ENCODE assay signal across 1 cellular context in genomic region chr11:2097356-2097997, GRCh38.
TF ChIP-seq lines count a peak whose summit lies in the region.

No MANE protein-coding gene starts in this region.

TF ChIP-seq in HepG2, 621 proteins besides CTCF, POLR2A, EP300 and RAD21 (continued from another document and continues in another):
- no peak for TF ChIP-seq PBX2 (CRISPR knock-in tag; IDR thresholded peaks at IDR 0.05)
- no peak for TF ChIP-seq MTF2 (CRISPR knock-in tag; IDR thresholded peaks at IDR 0.05; ENCODE audit: borderline replicate concordance)
- 0 out of 2 replicates have a peak, but pooled peaks have one; percentile 27 for TF ChIP-seq ZNF280D (CRISPR knock-in tag; IDR thresholded peaks at IDR 0.05)
- no peak for TF ChIP-seq ZNF674 (CRISPR knock-in tag; IDR thresholded peaks at IDR 0.05; ENCODE audit: low read depth)
- no peak for TF ChIP-seq ZNF496 (CRISPR knock-in tag; IDR thresholded peaks at IDR 0.05; ENCODE audit: insufficient replicate concordance)
- TF ChIP-seq ZNF441 (CRISPR knock-in tag; IDR thresholded peaks at IDR 0.05; ENCODE audit: borderline replicate concordance) = peak; percentile 33; the same call in 1 of the 2 replicates
- no peak for TF ChIP-seq JUN (CRISPR knock-in tag; IDR thresholded peaks at IDR 0.05)
- TF ChIP-seq FOXK1 (CRISPR knock-in tag; IDR thresholded peaks at IDR 0.05; ENCODE audit: borderline replicate concordance, low read depth) = 0 out of 2 replicates have a peak, but pooled peaks have one; percentile 42
- TF ChIP-seq PRPF4 (IDR thresholded peaks at IDR 0.05; ENCODE audit: low read depth, low read length, poor library complexity, severe bottlenecking) = no peak
- no peak for TF ChIP-seq ZBTB38 (CRISPR knock-in tag; IDR thresholded peaks at IDR 0.05)
- no peak for TF ChIP-seq ZBTB39 (CRISPR knock-in tag; IDR thresholded peaks at IDR 0.05)
- TF ChIP-seq FIP1L1 (IDR thresholded peaks at IDR 0.05; ENCODE audit: borderline replicate concordance, insufficient read depth, low read depth, low read length) = no peak
- peak; percentile 52; the same call in 1 of the 2 replicates for TF ChIP-seq SPEN (CRISPR knock-in tag; IDR thresholded peaks at IDR 0.05; ENCODE audit: low read depth)
- TF ChIP-seq ZNF207 (IDR thresholded peaks at IDR 0.05; ENCODE audit: borderline replicate concordance) = no peak
- peak; percentile 50 for TF ChIP-seq TCF7 (IDR thresholded peaks at IDR 0.05; ENCODE audit: low read depth)
- no peak for TF ChIP-seq ISX (CRISPR knock-in tag; conservative IDR thresholded peaks at IDR 0.05)
- TF ChIP-seq CEBPG (CRISPR knock-in tag; IDR thresholded peaks at IDR 0.05) = peak; percentile 92
- TF ChIP-seq ZNF746 (CRISPR knock-in tag; IDR thresholded peaks at IDR 0.05) = peak; percentile 98
- no peak for TF ChIP-seq ZNF382 (CRISPR knock-in tag; IDR thresholded peaks at IDR 0.05; ENCODE audit: borderline replicate concordance)
- TF ChIP-seq SMAD1 (CRISPR knock-in tag; IDR thresholded peaks at IDR 0.05; ENCODE audit: borderline replicate concordance, low read depth) = no peak
- TF ChIP-seq ZSCAN20 (CRISPR knock-in tag; IDR thresholded peaks at IDR 0.05; ENCODE audit: borderline replicate concordance) = peak; percentile 81; the same call in 1 of the 2 replicates
- TF ChIP-seq, protein P1, sequence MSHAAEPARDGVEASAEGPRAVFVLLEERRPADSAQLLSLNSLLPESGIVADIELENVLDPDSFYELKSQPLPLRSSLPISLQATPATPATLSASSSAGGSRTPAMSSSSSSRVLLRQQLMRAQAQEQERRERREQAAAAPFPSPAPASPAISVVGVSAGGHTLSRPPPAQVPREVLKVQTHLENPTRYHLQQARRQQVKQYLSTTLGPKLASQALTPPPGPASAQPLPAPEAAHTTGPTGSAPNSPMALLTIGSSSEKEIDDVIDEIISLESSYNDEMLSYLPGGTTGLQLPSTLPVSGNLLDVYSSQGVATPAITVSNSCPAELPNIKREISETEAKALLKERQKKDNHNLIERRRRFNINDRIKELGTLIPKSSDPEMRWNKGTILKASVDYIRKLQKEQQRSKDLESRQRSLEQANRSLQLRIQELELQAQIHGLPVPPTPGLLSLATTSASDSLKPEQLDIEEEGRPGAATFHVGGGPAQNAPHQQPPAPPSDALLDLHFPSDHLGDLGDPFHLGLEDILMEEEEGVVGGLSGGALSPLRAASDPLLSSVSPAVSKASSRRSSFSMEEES (CRISPR knock-in tag; IDR thresholded peaks at IDR 0.05) = 0 out of 2 replicates have a peak, but pooled peaks have one; percentile 22
- no peak for TF ChIP-seq SYNCRIP (IDR thresholded peaks at IDR 0.05; ENCODE audit: insufficient read depth, low read depth, low read length)
- TF ChIP-seq, protein P2, sequence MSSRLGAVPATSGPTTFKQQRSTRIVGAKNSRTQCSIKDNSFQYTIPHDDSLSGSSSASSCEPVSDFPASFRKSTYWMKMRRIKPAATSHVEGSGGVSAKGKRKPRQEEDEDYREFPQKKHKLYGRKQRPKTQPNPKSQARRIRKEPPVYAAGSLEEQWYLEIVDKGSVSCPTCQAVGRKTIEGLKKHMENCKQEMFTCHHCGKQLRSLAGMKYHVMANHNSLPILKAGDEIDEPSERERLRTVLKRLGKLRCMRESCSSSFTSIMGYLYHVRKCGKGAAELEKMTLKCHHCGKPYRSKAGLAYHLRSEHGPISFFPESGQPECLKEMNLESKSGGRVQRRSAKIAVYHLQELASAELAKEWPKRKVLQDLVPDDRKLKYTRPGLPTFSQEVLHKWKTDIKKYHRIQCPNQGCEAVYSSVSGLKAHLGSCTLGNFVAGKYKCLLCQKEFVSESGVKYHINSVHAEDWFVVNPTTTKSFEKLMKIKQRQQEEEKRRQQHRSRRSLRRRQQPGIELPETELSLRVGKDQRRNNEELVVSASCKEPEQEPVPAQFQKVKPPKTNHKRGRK (CRISPR knock-in tag; IDR thresholded peaks at IDR 0.05) = no peak
- TF ChIP-seq RBM22 (optimal IDR thresholded peaks at IDR 0.05; ENCODE audit: low read length) = no peak
- TF ChIP-seq MXI1 (IDR thresholded peaks at IDR 0.05; ENCODE audit: borderline replicate concordance, low read depth, low read length) = no peak
- TF ChIP-seq, protein P3, sequence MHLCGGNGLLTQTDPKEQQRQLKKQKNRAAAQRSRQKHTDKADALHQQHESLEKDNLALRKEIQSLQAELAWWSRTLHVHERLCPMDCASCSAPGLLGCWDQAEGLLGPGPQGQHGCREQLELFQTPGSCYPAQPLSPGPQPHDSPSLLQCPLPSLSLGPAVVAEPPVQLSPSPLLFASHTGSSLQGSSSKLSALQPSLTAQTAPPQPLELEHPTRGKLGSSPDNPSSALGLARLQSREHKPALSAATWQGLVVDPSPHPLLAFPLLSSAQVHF (CRISPR knock-in tag; IDR thresholded peaks at IDR 0.05) = no peak
- TF ChIP-seq ZNF572 (CRISPR knock-in tag; IDR thresholded peaks at IDR 0.05) = no peak
- TF ChIP-seq PRMT3 (CRISPR knock-in tag; IDR thresholded peaks at IDR 0.05; ENCODE audit: borderline replicate concordance, low read depth) = no peak
- peak; percentile 42; the same call in 1 of the 2 replicates for TF ChIP-seq TAF1 (CRISPR knock-in tag; IDR thresholded peaks at IDR 0.05)
- no peak; the same call in 1 of the 2 replicates for TF ChIP-seq ZMYM3 (CRISPR knock-in tag; IDR thresholded peaks at IDR 0.05)
- no peak for TF ChIP-seq DNMT1 (CRISPR knock-in tag; IDR thresholded peaks at IDR 0.05)
- TF ChIP-seq POGK (CRISPR knock-in tag; conservative IDR thresholded peaks at IDR 0.05) = peak; percentile 62; the same call in 1 of the 2 replicates
- TF ChIP-seq, protein P4, sequence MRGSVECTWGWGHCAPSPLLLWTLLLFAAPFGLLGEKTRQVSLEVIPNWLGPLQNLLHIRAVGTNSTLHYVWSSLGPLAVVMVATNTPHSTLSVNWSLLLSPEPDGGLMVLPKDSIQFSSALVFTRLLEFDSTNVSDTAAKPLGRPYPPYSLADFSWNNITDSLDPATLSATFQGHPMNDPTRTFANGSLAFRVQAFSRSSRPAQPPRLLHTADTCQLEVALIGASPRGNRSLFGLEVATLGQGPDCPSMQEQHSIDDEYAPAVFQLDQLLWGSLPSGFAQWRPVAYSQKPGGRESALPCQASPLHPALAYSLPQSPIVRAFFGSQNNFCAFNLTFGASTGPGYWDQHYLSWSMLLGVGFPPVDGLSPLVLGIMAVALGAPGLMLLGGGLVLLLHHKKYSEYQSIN (CRISPR knock-in tag; IDR thresholded peaks at IDR 0.05; ENCODE audit: borderline replicate concordance) = no peak
- no peak for TF ChIP-seq SMAD3 (CRISPR knock-in tag; IDR thresholded peaks at IDR 0.05)
- TF ChIP-seq ELF4 (CRISPR knock-in tag; IDR thresholded peaks at IDR 0.05; ENCODE audit: borderline replicate concordance) = no peak
- TF ChIP-seq ZNF264 (CRISPR knock-in tag; IDR thresholded peaks at IDR 0.05) = peak; percentile 76
- TF ChIP-seq MXD1 (CRISPR knock-in tag; IDR thresholded peaks at IDR 0.05) = no peak
- no peak for TF ChIP-seq AHDC1 (CRISPR knock-in tag; IDR thresholded peaks at IDR 0.05; ENCODE audit: borderline replicate concordance)
- no peak for TF ChIP-seq HHEX (CRISPR knock-in tag; IDR thresholded peaks at IDR 0.05)
